In genomic region chr14:96268426-96269358, GRCh38 we compare ENCODE assay signal across 10 cellular contexts. TPM values are rescaled to one million over a fixed set of nuclear protein-coding genes. Genes with fewer than 3 reads are reported as not detected.
DNase-seq lines count a peak whose midpoint lies in the region; ATAC-seq and TF ChIP-seq lines count a peak whose summit lies in the region.
"Had no signal": no experiment of that assay in that cellular context is flagged by ENCODE, and none has a peak within 500 bp of the region (broad histone marks: within the 10 kb centered on the region; RNA-seq: fewer than 3 reads in every experiment).

No MANE protein-coding gene starts in this region.

- TF ChIP-seq CTCF in mucosa of descending colon (IDR thresholded peaks at IDR 0.05) (no peak), OCI-LY7 (conservative IDR thresholded peaks at IDR 0.05; ENCODE audit: low read length) (no peak)

- CTCF ChIA-PET in OCI-LY7 (lab: Charles Lee; ENCODE audit: unreplicated experiment): no interaction called here

- H3K36me3 ChIP-seq in mucosa of descending colon (ENCODE audit: low read depth): no peaks in the 10 kb centered on the region
- H3K36me3 ChIP-seq in OCI-LY7 (ENCODE audit: insufficient read depth, low read length): no peaks in the 10 kb centered on the region

- no peaks in the 10 kb centered on the region for H3K9me3 Mint-ChIP-seq in stimulated activated memory B cell treated with anti-CD40 and anti-IgM and Interleukin-4, amounts not matched to agents 10 μg/mL and 1 μg/mL and 100 μg/mL, for 72 hours

- H3K4me3 ChIP-seq in mucosa of descending colon (no peak overlapping the region), OCI-LY7 (ENCODE audit: low read depth, low read length, poor library complexity, severe bottlenecking) (no peak overlapping the region)

- no peaks in the 10 kb centered on the region for H4K20me1 ChIP-seq in OCI-LY7 (ENCODE audit: insufficient read depth, low read length)

- intact Hi-C loops in mucosa of descending colon (cut with DNase I, micrococcal nuclease): no loop called here
- intact Hi-C loops in OCI-LY7 (cut with micrococcal nuclease; ENCODE audit: unreplicated experiment): no loop called here

- H3K9me3 ChIP-seq in mucosa of descending colon (peaks cover 2% of the 10 kb centered on the region), OCI-LY7 (ENCODE audit: low read length) (no peaks in the 10 kb centered on the region)

- peak; percentile 88 for DNase-seq in A172 (ENCODE audit: low spot score)
- peak; percentile 27 for DNase-seq in HuH-7.5 (ENCODE audit: low spot score)
- DNase-seq in dermis blood vessel endothelial cell: peak; percentile 15
- peak in 2 of 3 donors; percentile 54 to 69 for DNase-seq in mucosa of descending colon
- DNase-seq in OCI-LY7 (ENCODE audit: low spot score): no peak
- no peak for DNase-seq in NCI-H1694 treated with DMSO at 0.1 percent for 48 hours (lab: John Stamatoyannopoulos, UW)
- DNase-seq in GDM1 (lab: John Stamatoyannopoulos, UW): no peak
- DNase-seq: activated effector memory CD4-positive, alpha-beta T cell treated with Interleukin-2 at 50 U/mL for 16 hours had no signal

- H3K4me1 Mint-ChIP-seq in stimulated activated memory B cell treated with anti-CD40 and anti-IgM and Interleukin-4, amounts not matched to agents 10 μg/mL and 1 μg/mL and 100 μg/mL, for 72 hours: no peaks in the 10 kb centered on the region

- no peaks in the 10 kb centered on the region for H3K36me3 Mint-ChIP-seq in stimulated activated memory B cell treated with anti-CD40 and anti-IgM and Interleukin-4, amounts not matched to agents 10 μg/mL and 1 μg/mL and 100 μg/mL, for 72 hours

- H3K4me1 ChIP-seq in mucosa of descending colon (ENCODE audit: low read depth): peaks cover 3% of the 10 kb centered on the region
- H3K4me1 ChIP-seq in OCI-LY7 (ENCODE audit: insufficient read depth, low read length, poor library complexity, severe bottlenecking): no peaks in the 10 kb centered on the region

- ATAC-seq in mucosa of descending colon: peak; percentile 44
- no peak for ATAC-seq in stimulated activated memory B cell treated with anti-CD40 and anti-IgM and Interleukin-4, amounts not matched to agents 10 μg/mL and 1 μg/mL and 100 μg/mL, for 72 hours

- H3K27ac Mint-ChIP-seq in stimulated activated memory B cell treated with anti-CD40 and anti-IgM and Interleukin-4, amounts not matched to agents 10 μg/mL and 1 μg/mL and 100 μg/mL, for 72 hours: no peak overlapping the region

- peaks cover 19% of the 10 kb centered on the region for H3K27me3 Mint-ChIP-seq in stimulated activated memory B cell treated with anti-CD40 and anti-IgM and Interleukin-4, amounts not matched to agents 10 μg/mL and 1 μg/mL and 100 μg/mL, for 72 hours

- no TSS peak for BruUV-seq in OCI-LY7 (replicated peaks; lab: Mats Ljungman, UMichigan)

- POLR2A ChIA-PET in OCI-LY7 (lab: Charles Lee): no interaction called here

- no peak overlapping the region for H3K4me3 Mint-ChIP-seq in stimulated activated memory B cell treated with anti-CD40 and anti-IgM and Interleukin-4, amounts not matched to agents 10 μg/mL and 1 μg/mL and 100 μg/mL, for 72 hours

- no peaks in the 10 kb centered on the region for H3K9me2 ChIP-seq in OCI-LY7 (ENCODE audit: insufficient read depth, low read length)

- no peak overlapping the region for H2AFZ ChIP-seq in OCI-LY7 (ENCODE audit: low read length)

- H3K27ac ChIP-seq in OCI-LY7 (ENCODE audit: low read depth, low read length, poor library complexity, severe bottlenecking): no peak overlapping the region
- H3K27ac ChIP-seq: C4-2B had no signal

- no peak overlapping the region for H3K4me2 ChIP-seq in OCI-LY7 (ENCODE audit: low read length)

- no peaks in the 10 kb centered on the region for H3K79me2 ChIP-seq in OCI-LY7 (ENCODE audit: insufficient read depth, low read depth, low read length)

RNA-seq across cellular contexts. Expression of gene BDKRB1, which starts 12.7 kb away (rescaled TPM):
- total RNA-seq in A172 (2014; rRNA removed; shearing (Covaris generic)): 3.6 and 6.1 TPM in 2 replicates
- total RNA-seq in dermis blood vessel endothelial cell (not detected in 2 replicates), mucosa of descending colon (10 to 100 TPM in 1 of 3 donors, 1 to 10 TPM in 2; 6.1 to 10.6 (median 7.7) TPM), OCI-LY7 (2022) (not detected in 2 replicates)
- not detected in 2 replicates for total RNA-seq in OCI-LY7 (2014; rRNA removed; shearing (Covaris generic))

Comparison
In these comparisons a context has a peak if more than half of its experiments do, and no peak if none do; other contexts are left out.
1. DNase-seq: peak in A172 (single experiment), HuH-7.5 (single experiment), dermis blood vessel endothelial cell (single experiment) and mucosa of descending colon (2 of 3); none in OCI-LY7 (single experiment), NCI-H1694 treated with DMSO at 0.1 percent for 48 hours (single experiment) and GDM1 (single experiment).